8 cellular contexts compared by ENCODE assay signal in the genomic region with DNA sequence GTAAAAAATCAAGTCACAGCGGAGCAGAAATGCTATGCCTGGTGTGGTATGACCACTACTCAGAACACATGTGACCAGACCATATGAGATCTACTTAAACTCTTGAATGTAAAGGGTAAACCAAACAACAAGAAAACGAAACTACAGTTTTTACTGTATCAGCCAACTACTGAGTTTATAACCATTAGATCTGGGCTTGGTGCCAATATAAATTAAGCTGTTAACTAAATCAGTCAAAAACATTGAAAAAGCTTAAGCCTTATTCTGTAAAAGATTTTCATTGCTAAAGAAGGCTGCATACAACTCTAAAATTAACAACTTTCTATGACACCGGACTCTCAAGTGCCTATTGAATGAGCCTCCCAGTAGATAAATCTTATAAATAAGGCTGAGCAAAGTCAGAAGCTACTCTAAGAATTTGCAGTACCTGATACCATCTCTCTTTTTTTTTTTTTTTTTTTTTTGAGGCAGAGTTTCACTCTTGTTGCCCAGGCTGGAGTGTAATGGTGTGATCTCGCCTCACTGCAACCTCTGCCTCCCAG. TPM values are rescaled to one million over a fixed set of nuclear protein-coding genes. Genes with fewer than 3 reads are reported as not detected.
DNase-seq lines count a peak whose midpoint lies in the region; ATAC-seq and TF ChIP-seq lines count a peak whose summit lies in the region.

No MANE protein-coding gene starts in this region.

- no peak overlapping the region for H2BK120ac ChIP-seq in neuronal stem cell (ENCODE audit: low read depth, low read length)

- H3K4me1 Mint-ChIP-seq in CD4-positive, alpha-beta memory T cell: peaks cover 18 to 40% (median 31%) of the 10 kb centered on the region in 4 donors

- H3K14ac ChIP-seq in neuronal stem cell (ENCODE audit: low read length): no peak overlapping the region

- no peaks in the 10 kb centered on the region for H3K79me1 ChIP-seq in neuronal stem cell (ENCODE audit: low read depth, low read length)

- H4K91ac ChIP-seq in neuronal stem cell (ENCODE audit: low read depth, low read length, poor library complexity): no peak overlapping the region

- H3K79me2 ChIP-seq in PC-9 (ENCODE audit: low read depth): peaks cover 82% of the 10 kb centered on the region

- H3K4ac ChIP-seq in neuronal stem cell (ENCODE audit: low read length): no peak overlapping the region

- H3K18ac ChIP-seq in neuronal stem cell (ENCODE audit: low read length): no peak overlapping the region

- BruUV-seq in PC-9 (replicated peaks; lab: Mats Ljungman, UMichigan): no TSS peak

- no peak for TF ChIP-seq CTCF in PC-9 (conservative IDR thresholded peaks at IDR 0.05)
- no peak for TF ChIP-seq CTCF in fibroblast of pulmonary artery (IDR thresholded peaks at IDR 0.05; ENCODE audit: low read length, missing control alignments)

- no peak overlapping the region for H2BK12ac ChIP-seq in neuronal stem cell (ENCODE audit: low read length)

- H3F3A ChIP-seq in PC-9 (ENCODE audit: insufficient read depth, low read depth): peaks cover 13% of the 10 kb centered on the region

- H3K9me2 ChIP-seq in PC-9 (ENCODE audit: insufficient read depth): peaks cover under 1% of the 10 kb centered on the region; the same call in 1 of the 2 replicates

- H3K4me1 ChIP-seq in CD4-positive, alpha-beta memory T cell (ENCODE audit: insufficient read depth, low read length): peaks cover 20% of the 10 kb centered on the region
- H3K4me1 ChIP-seq in PC-9 (replicated peaks; ENCODE audit: insufficient read depth) (no peaks in the 10 kb centered on the region; the same call in 1 of the 2 replicates), subcutaneous abdominal adipose tissue (ENCODE audit: control insufficient read depth in 5 of 5, insufficient read depth in 5 of 5, low read length in 5 of 5) (peaks cover 0 to 50% (median 10%) of the 10 kb centered on the region in 5 donors), neuronal stem cell (ENCODE audit: control insufficient read depth in 2 of 2, insufficient read depth in 1 of 2, low read depth in 1 of 2, low read length in 2 of 2) (peaks cover 0 to 3% of the 10 kb centered on the region in 2 donors)

- H4K8ac ChIP-seq in neuronal stem cell (ENCODE audit: low read depth, low read length): no peak overlapping the region

- peaks cover 14 to 17% of the 10 kb centered on the region in 2 donors for H3K36me3 Mint-ChIP-seq in CD4-positive, alpha-beta memory T cell

- H3K27ac Mint-ChIP-seq in CD4-positive, alpha-beta memory T cell: peak overlapping the region; percentile 37 to 90 (median 86)

- H3K4me3 ChIP-seq in CD4-positive, alpha-beta memory T cell (ENCODE audit: low read length in 2 of 2): peak overlapping the region in 1 of 2 donors; percentile 23
- H3K4me3 ChIP-seq in PC-9 (no peak overlapping the region), fibroblast of pulmonary artery (replicated peaks; ENCODE audit: low read depth, low read length) (peak overlapping the region; percentile 42), subcutaneous abdominal adipose tissue (ENCODE audit: low read depth in 1 of 5, low read length in 5 of 5) (peak overlapping the region in 3 of 5 donors; percentile 19 to 34 (median 31)), neuronal stem cell (ENCODE audit: low read length in 2 of 2) (no peak overlapping the region)

- H2BK15ac ChIP-seq in neuronal stem cell (ENCODE audit: low read length): no peak overlapping the region

- H3K4me3 Mint-ChIP-seq in CD4-positive, alpha-beta memory T cell: peak overlapping the region; percentile 60 to 90 (median 80)

- H2AFZ ChIP-seq in PC-9: no peak overlapping the region
- H2AFZ ChIP-seq in neuronal stem cell (ENCODE audit: low read length): no peak overlapping the region

- POLR2A ChIA-PET in CD4-positive, alpha-beta memory T cell (lab: Charles Lee; ENCODE audit: partially characterized antibody): interaction anchor here (0.8 to 1.0 kb wide), 4 partner anchors 9 to 61 kb away, joined by 3 to 5 read pairs (median 4); a partner anchor contains a TSS
- POLR2A ChIA-PET in PC-9 (lab: Charles Lee; ENCODE audit: unreplicated experiment): interaction anchor here (0.6 to 1.0 kb wide), 4 partner anchors 19 to 180 kb away, joined by 3 to 12 read pairs (median 4); no protein-coding TSS in a partner anchor

- CTCF ChIA-PET in CD4-positive, alpha-beta memory T cell (lab: Charles Lee; ENCODE audit: partially characterized antibody): interaction anchor here (2.1 kb wide), 1 partner anchor 37 kb away, joined by 5 read pairs; no protein-coding TSS in a partner anchor
- CTCF ChIA-PET in PC-9 (lab: Charles Lee): interaction anchor here (0.7 to 0.8 kb wide), 3 partner anchors 25 to 199 kb away, joined by 5 to 16 read pairs (median 13); no protein-coding TSS in a partner anchor

- H2AK5ac ChIP-seq in neuronal stem cell (ENCODE audit: low read depth, low read length): no peak overlapping the region

- WGBS in neuronal stem cell (ENCODE audit: extremely low coverage in 2 of 2, insufficient read length in 2 of 2, insufficient replicate concordance in 1 of 2), 2 donors: no CpG with 5 or more reads among the region's 4 CpGs

- H3K36me3 ChIP-seq in CD4-positive, alpha-beta memory T cell (ENCODE audit: insufficient read depth, low read length): peaks cover 7% of the 10 kb centered on the region
- H3K36me3 ChIP-seq in PC-9 (ENCODE audit: low read depth) (peaks cover 14% of the 10 kb centered on the region), subcutaneous abdominal adipose tissue (ENCODE audit: control insufficient read depth in 5 of 5, insufficient read depth in 5 of 5, low read length in 5 of 5) (peaks cover 0 to 9% (median 6%) of the 10 kb centered on the region in 5 donors), neuronal stem cell (replicated peaks in 1 of 2; ENCODE audit: control insufficient read depth in 2 of 2, insufficient read depth in 2 of 2, low read length in 2 of 2) (peaks cover 0 to 11% of the 10 kb centered on the region in 2 donors)

- peak overlapping the region; percentile 29 for H3K27ac ChIP-seq in CD4-positive, alpha-beta memory T cell (ENCODE audit: low read depth, low read length)
- H3K27ac ChIP-seq in PC-9 (peak overlapping the region; percentile 48), subcutaneous abdominal adipose tissue (ENCODE audit: low read depth, low read length) (peak overlapping the region; percentile 38), neuronal stem cell (replicated peaks; ENCODE audit: low read length) (no peak overlapping the region)

- no peak overlapping the region for H3K23ac ChIP-seq in neuronal stem cell (ENCODE audit: low read depth, low read length, poor library complexity)

- no peaks in the 10 kb centered on the region for H3K27me3 ChIP-seq in CD4-positive, alpha-beta memory T cell (ENCODE audit: insufficient read depth, low read length)
- H3K27me3 ChIP-seq in PC-9 (ENCODE audit: insufficient read depth, low read depth) (no peaks in the 10 kb centered on the region), subcutaneous abdominal adipose tissue (ENCODE audit: control insufficient read depth in 5 of 5, insufficient read depth in 4 of 5, low read length in 5 of 5) (no peaks in the 10 kb centered on the region), neuronal stem cell (ENCODE audit: control insufficient read depth in 3 of 3, insufficient read depth in 3 of 3, low read depth in 1 of 3, low read length in 3 of 3) (no peaks in the 10 kb centered on the region)

- no peak overlapping the region for H2BK5ac ChIP-seq in neuronal stem cell (ENCODE audit: low read length)

- H3K9me3 Mint-ChIP-seq in CD4-positive, alpha-beta memory T cell: no peaks in the 10 kb centered on the region

- peak; percentile 41 to 69 (median 65) for DNase-seq in CD4-positive, alpha-beta memory T cell
- DNase-seq in PC-9: peak in 1 of 2 experiments; percentile 73
- DNase-seq in fibroblast of pulmonary artery (ENCODE audit: low read depth): peak; percentile 53
- DNase-seq in pons (ENCODE audit: low spot score): no peak
- no peak for DNase-seq in neuronal stem cell (ENCODE audit: low spot score)

- no peaks in the 10 kb centered on the region for H3K27me3 Mint-ChIP-seq in CD4-positive, alpha-beta memory T cell

- H3K9me3 ChIP-seq in CD4-positive, alpha-beta memory T cell (ENCODE audit: control insufficient read depth in 1 of 2, low read length in 2 of 2): no peaks in the 10 kb centered on the region
- H3K9me3 ChIP-seq in PC-9 (ENCODE audit: insufficient read depth, low read depth) (no peaks in the 10 kb centered on the region), subcutaneous abdominal adipose tissue (ENCODE audit: control insufficient read depth in 5 of 5, low read length in 5 of 5) (no peaks in the 10 kb centered on the region), neuronal stem cell (replicated peaks in 1 of 2; ENCODE audit: control insufficient read depth in 2 of 2, insufficient read depth in 1 of 2, low read depth in 1 of 2, low read length in 2 of 2) (no peaks in the 10 kb centered on the region)

- H4K20me1 ChIP-seq in PC-9 (ENCODE audit: insufficient read depth): peaks cover 23% of the 10 kb centered on the region

- intact Hi-C loops in CD4-positive, alpha-beta memory T cell (cut with micrococcal nuclease): loop anchor here (2.0 kb wide), 1 partner anchor 36 kb away; a partner anchor contains a TSS
- intact Hi-C loops in PC-9 (cut with micrococcal nuclease; ENCODE audit: unreplicated experiment): loop anchor here (2.0 kb wide), 1 partner anchor 36 kb away; a partner anchor contains a TSS

- H3K4me2 ChIP-seq in PC-9: peak overlapping the region; percentile 19; the same call in 1 of the 2 replicates
- H3K4me2 ChIP-seq in neuronal stem cell (ENCODE audit: insufficient read depth, low read length, poor library complexity, severe bottlenecking): no peak overlapping the region

- peak overlapping the region in 1 of 5 donors; percentile 31 for H3K9ac ChIP-seq in subcutaneous abdominal adipose tissue (ENCODE audit: low read length in 5 of 5)
- H3K9ac ChIP-seq in neuronal stem cell (ENCODE audit: low read depth, low read length, poor library complexity): no peak overlapping the region

- ATAC-seq in GM19025 (IDR thresholded peaks at IDR 0.05; ENCODE audit: low read depth, unreplicated experiment): peak; percentile 84
- ATAC-seq in HG03103 (IDR thresholded peaks at IDR 0.05; ENCODE audit: low read depth, unreplicated experiment): peak; percentile 91

RNA-seq across cellular contexts. Expression of a gene that starts 35.4 kb away (rescaled TPM):
- total RNA-seq in CD4-positive, alpha-beta memory T cell: 10 to 100 TPM; 25.9 to 31.3 TPM
- polyA plus RNA-seq in CD4-positive, alpha-beta memory T cell: 10 to 100 TPM; 11.2 to 23.7 TPM
- total RNA-seq in PC-9 (2021): 68.4 and 81.7 TPM in 2 replicates
- 3.5 TPM for polyA plus RNA-seq in neuronal stem cell (2013, experiment 1 of 2)
- 3.3 TPM for polyA plus RNA-seq in neuronal stem cell (2013, experiment 2 of 2)

Comparison
In these comparisons a context has a peak if more than half of its experiments do, and no peak if none do; other contexts are left out.
1. DNase-seq: peak in CD4-positive, alpha-beta memory T cell (5 of 5) and fibroblast of pulmonary artery (single experiment); none in pons (single experiment) and neuronal stem cell (single experiment).
2. H3K4me3 ChIP-seq: peak in fibroblast of pulmonary artery (single experiment) and subcutaneous abdominal adipose tissue (3 of 5); none in PC-9 (single experiment) and neuronal stem cell (0 of 2).